ENCODE assay signal across 1 cellular context in genomic region chr7:36084485-36085091, GRCh38.
TF ChIP-seq lines count a peak whose summit lies in the region.

No MANE protein-coding gene starts in this region.

TF ChIP-seq in HepG2, 621 proteins besides CTCF, POLR2A, EP300 and RAD21 (continued from another document and continues in another):
- TF ChIP-seq MTF1 (CRISPR knock-in tag; IDR thresholded peaks at IDR 0.05) = no peak
- TF ChIP-seq SMARCE1 (IDR thresholded peaks at IDR 0.05; ENCODE audit: borderline replicate concordance) = no peak
- TF ChIP-seq ZNF614 (CRISPR knock-in tag; IDR thresholded peaks at IDR 0.05; ENCODE audit: borderline replicate concordance) = no peak
- no peak for TF ChIP-seq NR2F2 (IDR thresholded peaks at IDR 0.05; ENCODE audit: borderline replicate concordance, low read depth)
- TF ChIP-seq CC2D1A (CRISPR knock-in tag; IDR thresholded peaks at IDR 0.05) = no peak
- no peak for TF ChIP-seq TCF7L2 (IDR thresholded peaks at IDR 0.05; ENCODE audit: low read depth, low read length)
- TF ChIP-seq HINFP (CRISPR knock-in tag; IDR thresholded peaks at IDR 0.05; ENCODE audit: low read depth) = no peak
- no peak for TF ChIP-seq ZNF678 (CRISPR knock-in tag; IDR thresholded peaks at IDR 0.05)
- TF ChIP-seq KDM4B (CRISPR knock-in tag; IDR thresholded peaks at IDR 0.05) = no peak
- TF ChIP-seq PBX2 (CRISPR knock-in tag; IDR thresholded peaks at IDR 0.05) = no peak
- TF ChIP-seq ZNF687 (CRISPR knock-in tag; IDR thresholded peaks at IDR 0.05) = peak; percentile 88
- no peak for TF ChIP-seq ZNF558 (CRISPR knock-in tag; IDR thresholded peaks at IDR 0.05; ENCODE audit: borderline replicate concordance)
- TF ChIP-seq NFE2L1 (CRISPR knock-in tag; IDR thresholded peaks at IDR 0.05; ENCODE audit: borderline replicate concordance) = no peak
- TF ChIP-seq WIZ (CRISPR knock-in tag; IDR thresholded peaks at IDR 0.05) = no peak
- no peak for TF ChIP-seq ZNF253 (CRISPR knock-in tag; IDR thresholded peaks at IDR 0.05; ENCODE audit: borderline replicate concordance)
- TF ChIP-seq CEBPB (IDR thresholded peaks at IDR 0.05; ENCODE audit: borderline replicate concordance, low read depth, low read length) = no peak
- no peak for TF ChIP-seq ZNF343 (CRISPR knock-in tag; IDR thresholded peaks at IDR 0.05)
- no peak for TF ChIP-seq ESRRA (CRISPR knock-in tag; IDR thresholded peaks at IDR 0.05; ENCODE audit: low read depth)
- TF ChIP-seq NFATC3 (CRISPR knock-in tag; IDR thresholded peaks at IDR 0.05) = no peak
- no peak for TF ChIP-seq TIGD3 (CRISPR knock-in tag; IDR thresholded peaks at IDR 0.05; ENCODE audit: borderline replicate concordance)
- TF ChIP-seq SALL2 (CRISPR knock-in tag; IDR thresholded peaks at IDR 0.05) = no peak
- no peak for TF ChIP-seq ETS1 (CRISPR knock-in tag; IDR thresholded peaks at IDR 0.05)
- TF ChIP-seq ZNF792 (CRISPR knock-in tag; IDR thresholded peaks at IDR 0.05) = peak; percentile 29; the same call in 1 of the 2 replicates
- no peak for TF ChIP-seq ZNF20 (CRISPR knock-in tag; IDR thresholded peaks at IDR 0.05)
- TF ChIP-seq ZBTB46 (CRISPR knock-in tag; IDR thresholded peaks at IDR 0.05; ENCODE audit: borderline replicate concordance) = no peak
- no peak for TF ChIP-seq HNRNPH1 (optimal IDR thresholded peaks at IDR 0.05; ENCODE audit: low read depth, low read length)
- no peak for TF ChIP-seq ZNF18 (CRISPR knock-in tag; IDR thresholded peaks at IDR 0.05; ENCODE audit: insufficient replicate concordance)
- TF ChIP-seq ZFX (CRISPR knock-in tag; IDR thresholded peaks at IDR 0.05; ENCODE audit: low read depth) = peak; percentile 49; the same call in 1 of the 2 replicates
- no peak for TF ChIP-seq TCF12 (IDR thresholded peaks at IDR 0.05)
- no peak for TF ChIP-seq TCF12 (CRISPR knock-in tag; IDR thresholded peaks at IDR 0.05)
- TF ChIP-seq HNRNPLL (IDR thresholded peaks at IDR 0.05; ENCODE audit: low read depth, low read length, poor library complexity, severe bottlenecking) = no peak
- TF ChIP-seq ZMAT3 (CRISPR knock-in tag; conservative IDR thresholded peaks at IDR 0.05) = no peak
- no peak for TF ChIP-seq SOX13 (IDR thresholded peaks at IDR 0.05)
- peak in 1 of 2 experiments; percentile 26; a peak in 1 of 4 replicates for TF ChIP-seq SOX13 (CRISPR knock-in tag; conservative IDR thresholded peaks at IDR 0.05 in 1 of 2, IDR thresholded peaks at IDR 0.05 in 1 of 2)
- peak; percentile 76 for TF ChIP-seq SRSF1 (optimal IDR thresholded peaks at IDR 0.05; ENCODE audit: low read depth, low read length)
- no peak for TF ChIP-seq ATF1 (CRISPR knock-in tag; IDR thresholded peaks at IDR 0.05)
- TF ChIP-seq ZBTB37 (CRISPR knock-in tag; IDR thresholded peaks at IDR 0.05) = no peak
- TF ChIP-seq ZSCAN5A (CRISPR knock-in tag; IDR thresholded peaks at IDR 0.05; ENCODE audit: borderline replicate concordance) = 0 out of 2 replicates have a peak, but pooled peaks have one; percentile 25
- TF ChIP-seq CEBPZ (IDR thresholded peaks at IDR 0.05; ENCODE audit: low read length) = no peak
- TF ChIP-seq ZMAT5 (CRISPR knock-in tag; IDR thresholded peaks at IDR 0.05; ENCODE audit: borderline replicate concordance, low read depth) = no peak
- no peak for TF ChIP-seq THYN1 (CRISPR knock-in tag; IDR thresholded peaks at IDR 0.05; ENCODE audit: borderline replicate concordance, low read depth)
- TF ChIP-seq DR1 (CRISPR knock-in tag; IDR thresholded peaks at IDR 0.05) = no peak
- TF ChIP-seq BCL6 (CRISPR knock-in tag; IDR thresholded peaks at IDR 0.05) = peak; percentile 66
- TF ChIP-seq ZNF724P (CRISPR knock-in tag; IDR thresholded peaks at IDR 0.05; ENCODE audit: borderline replicate concordance) = no peak
